In the genomic region with DNA sequence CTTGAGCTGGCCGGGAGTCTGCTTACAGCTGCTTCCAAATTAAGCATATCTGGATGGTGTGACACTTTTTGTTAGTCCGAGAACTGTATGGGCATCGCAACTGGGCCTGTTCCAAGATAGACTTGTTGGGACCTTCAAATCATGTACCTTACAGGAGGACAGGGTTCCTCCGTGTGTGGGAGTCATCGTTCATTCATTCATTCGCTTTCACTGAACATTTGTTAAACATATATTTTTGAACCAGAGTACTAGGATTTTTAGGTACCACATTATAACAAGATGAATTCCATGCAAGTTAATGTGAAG, we compare ENCODE assay signal across 8 cellular contexts. TPM values are rescaled to one million over a fixed set of nuclear protein-coding genes. Genes with fewer than 3 reads are reported as not detected.
DNase-seq lines count a peak whose midpoint lies in the region; ATAC-seq, FAIRE-seq and TF ChIP-seq lines count a peak whose summit lies in the region.

No MANE protein-coding gene starts in this region.

- FAIRE-seq in GM12892 (lab: Jason Lieb, UNC): no peak

- no peak for DNase-seq in CD4-positive, alpha-beta memory T cell
- no peak for DNase-seq in endothelial cell (ENCODE audit: low spot score)
- DNase-seq in psoas muscle: no peak
- no peak for DNase-seq in NCI-H2081 (lab: John Stamatoyannopoulos, UW)
- DNase-seq in GM12892 (ENCODE audit: insufficient read length): no peak
- no peak for DNase-seq in LoVo (ENCODE audit: low spot score)

- H3K36me3 Mint-ChIP-seq in CD4-positive, alpha-beta memory T cell: peaks cover 4 to 17% of the 10 kb centered on the region in 2 donors
- no peaks in the 10 kb centered on the region for H3K36me3 Mint-ChIP-seq in endothelial cell (ENCODE audit: low read depth, unreplicated experiment)

- H3K9me3 ChIP-seq in CD4-positive, alpha-beta memory T cell (ENCODE audit: control insufficient read depth in 1 of 2, low read length in 2 of 2): no peaks in the 10 kb centered on the region
- no peaks in the 10 kb centered on the region for H3K9me3 ChIP-seq in Loucy (ENCODE audit: insufficient read depth, low read depth, low read length)
- no peaks in the 10 kb centered on the region for H3K9me3 ChIP-seq in psoas muscle

- peak overlapping the region; percentile 90 for H3K9ac ChIP-seq in Loucy (ENCODE audit: low read depth, low read length, poor library complexity, severe bottlenecking)

- peak overlapping the region; percentile 96 to 98 (median 98) for H3K4me3 Mint-ChIP-seq in CD4-positive, alpha-beta memory T cell
- H3K4me3 Mint-ChIP-seq in endothelial cell (ENCODE audit: unreplicated experiment): peak overlapping the region; percentile 93

- H2AFZ ChIP-seq in Loucy (ENCODE audit: low read length): peak overlapping the region; percentile 96

- POLR2A ChIA-PET in CD4-positive, alpha-beta memory T cell (lab: Charles Lee; ENCODE audit: partially characterized antibody): interaction anchor here (0.6 to 5.0 kb wide), 4 partner anchors 47 to 1315 kb away, joined by 3 to 43 read pairs (median 5); a partner anchor contains a TSS

- TF ChIP-seq CTCF in Loucy (conservative IDR thresholded peaks at IDR 0.05; ENCODE audit: low read length) (no peak), endothelial cell (IDR thresholded peaks at IDR 0.05; ENCODE audit: unreplicated experiment) (no peak), psoas muscle (IDR thresholded peaks at IDR 0.05) (no peak)

- H3K4me1 ChIP-seq in CD4-positive, alpha-beta memory T cell (ENCODE audit: insufficient read depth, low read length): peaks cover 35% of the 10 kb centered on the region
- peaks cover 37% of the 10 kb centered on the region for H3K4me1 ChIP-seq in Loucy (ENCODE audit: insufficient read depth, low read length, poor library complexity, severe bottlenecking)
- H3K4me1 ChIP-seq in psoas muscle: peaks cover 37% of the 10 kb centered on the region

- peaks cover 20% of the 10 kb centered on the region for H4K20me1 ChIP-seq in Loucy (ENCODE audit: insufficient read depth, low read length, poor library complexity, severe bottlenecking)

- peak overlapping the region; percentile 88 to 97 (median 95) for H3K27ac Mint-ChIP-seq in CD4-positive, alpha-beta memory T cell
- peak overlapping the region; percentile 81 for H3K27ac Mint-ChIP-seq in endothelial cell (ENCODE audit: unreplicated experiment)

- no peaks in the 10 kb centered on the region for H3F3A ChIP-seq in Loucy (ENCODE audit: low read depth)

- no peaks in the 10 kb centered on the region for H3K9me3 Mint-ChIP-seq in CD4-positive, alpha-beta memory T cell
- no peaks in the 10 kb centered on the region for H3K9me3 Mint-ChIP-seq in endothelial cell (ENCODE audit: unreplicated experiment)

- peak overlapping the region; percentile 91 for H3K4me2 ChIP-seq in Loucy (ENCODE audit: low read depth, low read length, poor library complexity, severe bottlenecking)

- intact Hi-C loops in CD4-positive, alpha-beta memory T cell (cut with micrococcal nuclease): loop anchor here (10.0 kb wide), 1 partner anchor 1979 kb away; a partner anchor contains a TSS
- intact Hi-C loops in psoas muscle (cut with DNase I): loop anchor here (2.0 to 5.0 kb wide), 3 partner anchors 56 to 111 kb away; a partner anchor contains a TSS

- peak; percentile 35 for ATAC-seq in GM21619 (IDR thresholded peaks at IDR 0.05; ENCODE audit: unreplicated experiment)
- ATAC-seq in psoas muscle: no peak

- H3K36me3 ChIP-seq in CD4-positive, alpha-beta memory T cell (ENCODE audit: insufficient read depth, low read length): no peaks in the 10 kb centered on the region
- H3K36me3 ChIP-seq in Loucy (ENCODE audit: insufficient read depth, low read length): no peaks in the 10 kb centered on the region
- no peaks in the 10 kb centered on the region for H3K36me3 ChIP-seq in psoas muscle (ENCODE audit: insufficient read depth in 1 of 2, low read depth in 1 of 2)

- CTCF ChIA-PET in CD4-positive, alpha-beta memory T cell (lab: Charles Lee; ENCODE audit: partially characterized antibody): interaction anchor here (0.7 to 2.4 kb wide), 9 partner anchors 11 to 1984 kb away, joined by 3 to 12 read pairs (median 4); a partner anchor contains a TSS

- peak overlapping the region; percentile 63 for H3K27ac ChIP-seq in CD4-positive, alpha-beta memory T cell (ENCODE audit: low read depth, low read length)
- peak overlapping the region; percentile 84 for H3K27ac ChIP-seq in psoas muscle

- WGBS in psoas muscle, 3 donors: 8 to 12% (median 9%) methylated on average over 6 of the region's 6 CpGs

- H3K4me1 Mint-ChIP-seq in CD4-positive, alpha-beta memory T cell: peaks cover 28 to 48% (median 39%) of the 10 kb centered on the region in 4 donors
- H3K4me1 Mint-ChIP-seq in endothelial cell (ENCODE audit: unreplicated experiment): peaks cover 25% of the 10 kb centered on the region

- no peaks in the 10 kb centered on the region for H3K9me2 ChIP-seq in Loucy (replicated peaks; ENCODE audit: low read depth, low read length)

- TF ChIP-seq POLR2A in GM12892 (IDR thresholded peaks at IDR 0.05; ENCODE audit: low read depth, low read length): no peak

- peaks cover 46% of the 10 kb centered on the region for H3K79me2 ChIP-seq in Loucy (ENCODE audit: insufficient read depth, low read length)

- H3K27me3 Mint-ChIP-seq in CD4-positive, alpha-beta memory T cell: no peaks in the 10 kb centered on the region
- H3K27me3 Mint-ChIP-seq in endothelial cell (ENCODE audit: unreplicated experiment): peaks cover 7% of the 10 kb centered on the region

- H3K27me3 ChIP-seq in CD4-positive, alpha-beta memory T cell (ENCODE audit: insufficient read depth, low read length): no peaks in the 10 kb centered on the region
- H3K27me3 ChIP-seq in Loucy (ENCODE audit: insufficient read depth, low read length, poor library complexity, severe bottlenecking) (no peaks in the 10 kb centered on the region), psoas muscle (ENCODE audit: insufficient read depth in 3 of 3, low read length in 2 of 3) (no peaks in the 10 kb centered on the region)

- H3K4me3 ChIP-seq in CD4-positive, alpha-beta memory T cell (ENCODE audit: low read length in 2 of 2): peak overlapping the region; percentile 86 to 99
- H3K4me3 ChIP-seq in Loucy (ENCODE audit: low read length, poor library complexity, severe bottlenecking) (peak overlapping the region; percentile 84), psoas muscle (peak overlapping the region; percentile 88)

RNA-seq across cellular contexts. Expression of a gene that starts 0.4 kb away (rescaled TPM):
- total RNA-seq in CD4-positive, alpha-beta memory T cell: 10 to 100 TPM; 50.2 to 60.5 TPM
- polyA plus RNA-seq in CD4-positive, alpha-beta memory T cell: 10 to 100 TPM in 1 of 2 donors, 1 to 10 TPM in 1; 7.9 to 14.5 TPM
- total RNA-seq in endothelial cell (ENCODE audit: unreplicated experiment) (43.0 TPM), psoas muscle (10 to 100 TPM; 22.8 to 37.2 (median 28.9) TPM)
- polyA plus RNA-seq in psoas muscle: 10 to 100 TPM in 2 of 3 donors, 1 to 10 TPM in 1; 9.8 to 15.9 (median 13.2) TPM
- 21.3 TPM for polyA plus RNA-seq in GM12892 (2012; ENCODE audit: missing spikeins)

RNA-seq across cellular contexts. Expression of a gene that starts 58.7 kb away (rescaled TPM):
- 10 to 100 TPM; 42.9 to 47.0 TPM for total RNA-seq in CD4-positive, alpha-beta memory T cell
- 1 to 10 TPM; 4.5 to 8.7 TPM for polyA plus RNA-seq in CD4-positive, alpha-beta memory T cell
- total RNA-seq in endothelial cell (ENCODE audit: unreplicated experiment): 19.8 TPM
- 10 to 100 TPM in 3 of 4 donors, 1 to 10 TPM in 1; 9.0 to 17.7 (median 14.2) TPM for total RNA-seq in psoas muscle
- 10 to 100 TPM in 2 of 3 donors, 1 to 10 TPM in 1; 4.9 to 11.1 (median 10.4) TPM for polyA plus RNA-seq in psoas muscle
- 8.1 TPM for polyA plus RNA-seq in GM12892 (2012; ENCODE audit: missing spikeins)
